22 cellular contexts compared by ENCODE assay signal in genomic region chr20:59737073-59737691, GRCh38.
A peak's percentile ranks its signal among the peaks of the same experiment; 100 is the strongest.
DNase-seq lines count a peak whose midpoint lies in the region; ATAC-seq and TF ChIP-seq lines count a peak whose summit lies in the region.
"Had no signal": no experiment of that assay in that cellular context is flagged by ENCODE, and none has a peak within 500 bp of the region (broad histone marks: within the 10 kb centered on the region; RNA-seq: fewer than 3 reads in every experiment).

No MANE protein-coding gene starts in this region.

- no peak for ATAC-seq in gastroesophageal sphincter
- ATAC-seq in activated CD4-positive, CD25-positive, alpha-beta regulatory T cell treated with anti-CD3 and anti-CD28 coated beads, Interleukin-2, amount 50 U/mL, for 24 hours: no peak

- H3K4me1 ChIP-seq in neuronal stem cell (ENCODE audit: control insufficient read depth in 2 of 2, insufficient read depth in 1 of 2, low read depth in 1 of 2, low read length in 2 of 2): no peaks in the 10 kb centered on the region
- no peaks in the 10 kb centered on the region for H3K4me1 ChIP-seq in gastroesophageal sphincter
- H3K4me1 ChIP-seq: Peyer's patch, SJCRH30 had no signal

- H3K18ac ChIP-seq in neuronal stem cell (ENCODE audit: low read length): peak overlapping the region; percentile 20

- no peaks in the 10 kb centered on the region for H3K9me3 Mint-ChIP-seq in chondrocyte (ENCODE audit: low read depth)

- no peak overlapping the region for H2AFZ ChIP-seq in neuronal stem cell (ENCODE audit: low read length)

- no peaks in the 10 kb centered on the region for H3K36me3 Mint-ChIP-seq in chondrocyte (ENCODE audit: low read depth)

- no peaks in the 10 kb centered on the region for H3K4me1 Mint-ChIP-seq in chondrocyte (ENCODE audit: low read depth)

- no peak overlapping the region for H3K4me2 ChIP-seq in neuronal stem cell (ENCODE audit: insufficient read depth, low read length, poor library complexity, severe bottlenecking)

- no peak overlapping the region for H3K14ac ChIP-seq in neuronal stem cell (ENCODE audit: low read length)

- H3K27me3 ChIP-seq in neuronal stem cell (ENCODE audit: control insufficient read depth in 3 of 3, insufficient read depth in 3 of 3, low read depth in 1 of 3, low read length in 3 of 3) (peaks cover 0 to 4% (median 0%) of the 10 kb centered on the region in 3 experiments), gastroesophageal sphincter (peaks cover 53% of the 10 kb centered on the region)
- H3K27me3 ChIP-seq: Peyer's patch had no signal

- TF ChIP-seq EP300 in gastroesophageal sphincter (IDR thresholded peaks at IDR 0.05): no peak

- H2BK12ac ChIP-seq in neuronal stem cell (ENCODE audit: low read length): no peak overlapping the region

- H3K23ac ChIP-seq in neuronal stem cell (ENCODE audit: low read depth, low read length, poor library complexity): no peak overlapping the region

- H3K4me3 ChIP-seq in neuronal stem cell (ENCODE audit: low read length in 2 of 2) (peak overlapping the region in 1 of 2 donors; percentile 69), gastroesophageal sphincter (no peak overlapping the region)
- H3K4me3 ChIP-seq: Peyer's patch, SJCRH30 had no signal

- no peak overlapping the region for H2BK120ac ChIP-seq in neuronal stem cell (ENCODE audit: low read depth, low read length)

- TF ChIP-seq POLR2A in gastroesophageal sphincter (IDR thresholded peaks at IDR 0.05): no peak

- peaks cover 0 to 10% of the 10 kb centered on the region in 2 donors for H3K9me3 ChIP-seq in neuronal stem cell (replicated peaks in 1 of 2; ENCODE audit: control insufficient read depth in 2 of 2, insufficient read depth in 1 of 2, low read depth in 1 of 2, low read length in 2 of 2)
- H3K9me3 ChIP-seq in gastroesophageal sphincter: no peaks in the 10 kb centered on the region
- H3K9me3 ChIP-seq: Peyer's patch, SJCRH30 had no signal

- H4K8ac ChIP-seq in neuronal stem cell (ENCODE audit: low read depth, low read length): no peak overlapping the region

- H2AK5ac ChIP-seq in neuronal stem cell (ENCODE audit: low read depth, low read length): no peak overlapping the region

- no peaks in the 10 kb centered on the region for H3K36me3 ChIP-seq in neuronal stem cell (replicated peaks in 1 of 2; ENCODE audit: control insufficient read depth in 2 of 2, insufficient read depth in 2 of 2, low read length in 2 of 2)
- H3K36me3 ChIP-seq in gastroesophageal sphincter: no peaks in the 10 kb centered on the region
- H3K36me3 ChIP-seq: Peyer's patch, SJCRH30 had no signal

- DNase-seq in activated effector memory CD4-positive, alpha-beta T cell treated with anti-CD3 and anti-CD28 coated beads, Interleukin-2, amount 50 U/mL, for 16 hours: peak; percentile 28
- DNase-seq in activated effector memory CD4-positive, alpha-beta T cell treated with Interleukin-2 at 50 U/mL for 16 hours: no peak
- DNase-seq in chondrocyte (ENCODE audit: low spot score) (peak; percentile 87), neuronal stem cell (ENCODE audit: low spot score) (no peak), ACHN (no peak), cortex of kidney (lab: John Stamatoyannopoulos, UW) (no peak)
- DNase-seq: 8988T, AML-193, EL, GF-D8, HFFc6, Kasumi-1, NCI-H1417, NCI-H1694 treated with DMSO at 0.1 percent for 48 hours, NCI-H2081 treated with DMSO at 0.1 percent for 48 hours, NCI-H2171 treated with DMSO at 0.1 percent for 48 hours, NCI-H524 treated with DMSO at 0.1 percent for 48 hours, NCI-H82, SJCRH30 had no signal

- no peak overlapping the region for H2BK5ac ChIP-seq in neuronal stem cell (ENCODE audit: low read length)

- H3K27ac ChIP-seq in neuronal stem cell (replicated peaks; ENCODE audit: low read length): no peak overlapping the region
- no peak overlapping the region for H3K27ac ChIP-seq in gastroesophageal sphincter
- H3K27ac ChIP-seq: Peyer's patch, SJCRH30 had no signal

- H3K27ac Mint-ChIP-seq in chondrocyte (ENCODE audit: unreplicated experiment): no peak overlapping the region
- H3K27ac Mint-ChIP-seq: HFFc6 had no signal

- in situ Hi-C loops in ACHN (cut with HindIII; ENCODE audit: low pct_ligation_motif_present, low pct_unique_long_range_greater_than_20kb, low sequenced_read_pairs): no loop called here

- H4K91ac ChIP-seq in neuronal stem cell (ENCODE audit: low read depth, low read length, poor library complexity): no peak overlapping the region

- no peak overlapping the region for H3K9ac ChIP-seq in neuronal stem cell (ENCODE audit: low read depth, low read length, poor library complexity)

- no peak overlapping the region for H3K4ac ChIP-seq in neuronal stem cell (ENCODE audit: low read length)

- peaks cover 17% of the 10 kb centered on the region for H3K27me3 Mint-ChIP-seq in chondrocyte (ENCODE audit: low read depth)

- WGBS in neuronal stem cell (ENCODE audit: extremely low coverage in 2 of 2, insufficient read length in 2 of 2, insufficient replicate concordance in 1 of 2), 2 donors: no CpG with 5 or more reads among the region's 16 CpGs
- WGBS in gastroesophageal sphincter (ENCODE audit: low coverage in 1 of 2), 2 donors: 70 to 74% methylated on average over 7 to 10 of the region's 16 CpGs

- H2BK15ac ChIP-seq in neuronal stem cell (ENCODE audit: low read length): no peak overlapping the region

- no peaks in the 10 kb centered on the region for H3K79me1 ChIP-seq in neuronal stem cell (ENCODE audit: low read depth, low read length)

- TF ChIP-seq CTCF in chondrocyte (IDR thresholded peaks at IDR 0.05) (no peak), gastroesophageal sphincter (IDR thresholded peaks at IDR 0.05) (no peak)

- no peak overlapping the region for H3K4me3 Mint-ChIP-seq in chondrocyte (ENCODE audit: unreplicated experiment)
- H3K4me3 Mint-ChIP-seq: HFFc6 had no signal

Comparison
In these comparisons a context has a peak if more than half of its experiments do, and no peak if none do; other contexts are left out.
1. DNase-seq: peak in activated effector memory CD4-positive, alpha-beta T cell treated with anti-CD3 and anti-CD28 coated beads, Interleukin-2, amount 50 U/mL, for 16 hours (single experiment) and chondrocyte (single experiment); none in activated effector memory CD4-positive, alpha-beta T cell treated with Interleukin-2 at 50 U/mL for 16 hours (single experiment), neuronal stem cell (single experiment), ACHN (single experiment) and cortex of kidney (single experiment).